21 cellular contexts compared by ENCODE assay signal in genomic region chr1:39220900-39221870, GRCh38. TPM values are rescaled to one million over a fixed set of nuclear protein-coding genes. Genes with fewer than 3 reads are reported as not detected.
DNase-seq lines count a peak whose midpoint lies in the region; ATAC-seq, FAIRE-seq and TF ChIP-seq lines count a peak whose summit lies in the region.
"Had no signal": no experiment of that assay in that cellular context is flagged by ENCODE, and none has a peak within 500 bp of the region (broad histone marks: within the 10 kb centered on the region; RNA-seq: fewer than 3 reads in every experiment).

No MANE protein-coding gene starts in this region.

- H3K79me2 ChIP-seq in hepatocyte: peaks cover 89% of the 10 kb centered on the region

- H3K9me2 ChIP-seq in hepatocyte (replicated peaks; ENCODE audit: insufficient read depth): no peaks in the 10 kb centered on the region

- H3K9me3 ChIP-seq in RWPE2 (ENCODE audit: severe bottlenecking): no peaks in the 10 kb centered on the region
- H3K9me3 ChIP-seq in hepatocyte (ENCODE audit: low read depth): no peaks in the 10 kb centered on the region
- no peaks in the 10 kb centered on the region for H3K9me3 ChIP-seq in small intestine (ENCODE audit: control insufficient read depth, low read depth)
- H3K9me3 ChIP-seq: gastroesophageal sphincter, vagina had no signal

- peak overlapping the region in 1 of 2 donors; percentile 4 for H3K4me3 Mint-ChIP-seq in activated T-cell treated with anti-CD3 and anti-CD28 coated beads, Interleukin-2, amount 50 U/mL, for 72 hours
- H3K4me3 Mint-ChIP-seq in osteocyte (ENCODE audit: unreplicated experiment): no peak overlapping the region
- H3K4me3 Mint-ChIP-seq: nephron progenitor cell had no signal

- no peak for ATAC-seq in activated T-cell treated with anti-CD3 and anti-CD28 coated beads, Interleukin-2, amount 50 U/mL, for 72 hours (replicated peaks in 1 of 2)
- ATAC-seq in RWPE2 (ENCODE audit: low read depth) (peak; percentile 83), HG03175 (IDR thresholded peaks at IDR 0.05; ENCODE audit: unreplicated experiment) (no peak)
- ATAC-seq: gastroesophageal sphincter had no signal

- FAIRE-seq in small intestine (lab: Jason Lieb, UNC): no peak
- FAIRE-seq: TTC549 had no signal

- DNase-seq in activated T-cell treated with anti-CD3 and anti-CD28 coated beads, Interleukin-2, amount 50 U/mL, for 72 hours: no peak
- DNase-seq in activated T-cell treated with anti-CD3 and anti-CD28 coated beads for 4 hours (no peak), RWPE2 (ENCODE audit: low spot score) (no peak), hepatocyte (ENCODE audit: low spot score) (peak; percentile 28), small intestine (peak; percentile 41), GM20000 (ENCODE audit: low spot score) (no peak), osteocyte (ENCODE audit: extremely low spot score, unreplicated experiment) (no peak)
- DNase-seq: activated CD4-positive, alpha-beta T cell treated with anti-CD3 and anti-CD28 coated beads, Interleukin-2, amount 50 U/mL, for 1 hour; activated effector memory CD4-positive, alpha-beta T cell treated with anti-CD3 and anti-CD28 coated beads, Interleukin-2, amount 50 U/mL, for 16 hours; COR-L47; GOT3; mammary epithelial cell; MM.1S; NCI-H2029 treated with DMSO at 0.1 percent for 48 hours; NCI-H524; nephron progenitor cell; stimulated activated CD4-positive, alpha-beta T cell treated with anti-CD3 and anti-CD28 coated beads, Interleukin-15, amount 100 ng/mL, for 24 hours had no signal

- H4K20me1 ChIP-seq in hepatocyte (ENCODE audit: insufficient read depth, poor library complexity, severe bottlenecking): no peaks in the 10 kb centered on the region

- peaks cover 38% of the 10 kb centered on the region for H3K4me1 Mint-ChIP-seq in activated T-cell treated with anti-CD3 and anti-CD28 coated beads, Interleukin-2, amount 50 U/mL, for 72 hours (ENCODE audit: low read depth)
- peaks cover 27% of the 10 kb centered on the region for H3K4me1 Mint-ChIP-seq in osteocyte (ENCODE audit: unreplicated experiment)

- H3K36me3 ChIP-seq in RWPE2 (ENCODE audit: low read depth) (no peaks in the 10 kb centered on the region), hepatocyte (replicated peaks; ENCODE audit: insufficient read depth, low read depth) (no peaks in the 10 kb centered on the region), small intestine (ENCODE audit: control insufficient read depth in 2 of 2, insufficient read depth in 2 of 2, low read length in 2 of 2) (no peaks in the 10 kb centered on the region)
- H3K36me3 ChIP-seq: gastroesophageal sphincter, vagina had no signal

- TF ChIP-seq CTCF in RWPE2 (IDR thresholded peaks at IDR 0.05; ENCODE audit: poor library complexity, severe bottlenecking) (no peak), hepatocyte (IDR thresholded peaks at IDR 0.05; ENCODE audit: poor library complexity) (no peak), GM20000 (IDR thresholded peaks at IDR 0.05; ENCODE audit: extremely low read depth, missing control alignments) (no peak), osteocyte (IDR thresholded peaks at IDR 0.05) (no peak)

- no peak overlapping the region for H2AFZ ChIP-seq in hepatocyte

- H3K4me3 ChIP-seq in RWPE2 (ENCODE audit: severe bottlenecking): no peak overlapping the region
- H3K4me3 ChIP-seq in hepatocyte: no peak overlapping the region
- no peak overlapping the region for H3K4me3 ChIP-seq in small intestine (ENCODE audit: low read depth in 1 of 2, low read length in 2 of 2)
- H3K4me3 ChIP-seq: gastroesophageal sphincter, vagina had no signal

- peak overlapping the region; percentile 14 for H3K27ac Mint-ChIP-seq in activated T-cell treated with anti-CD3 and anti-CD28 coated beads, Interleukin-2, amount 50 U/mL, for 72 hours
- H3K27ac Mint-ChIP-seq in osteocyte (ENCODE audit: unreplicated experiment): no peak overlapping the region
- H3K27ac Mint-ChIP-seq: nephron progenitor cell had no signal

- peaks cover 10 to 12% of the 10 kb centered on the region in 2 donors for H3K36me3 Mint-ChIP-seq in activated T-cell treated with anti-CD3 and anti-CD28 coated beads, Interleukin-2, amount 50 U/mL, for 72 hours (ENCODE audit: insufficient read depth in 2 of 2)
- H3K36me3 Mint-ChIP-seq in osteocyte (ENCODE audit: unreplicated experiment): no peaks in the 10 kb centered on the region

- H3K4me2 ChIP-seq in hepatocyte: peak overlapping the region; percentile 53

- WGBS in hepatocyte (ENCODE audit: low lambda C conversion rate, missing lambda C conversion rate): 54% methylated on average over 10 of the region's 10 CpGs
- 33 to 71% (median 53%) methylated on average over 10 of the region's 10 CpGs for WGBS in small intestine, 3 donors

- peaks cover 2% of the 10 kb centered on the region in 2 donors for H3K9me3 Mint-ChIP-seq in activated T-cell treated with anti-CD3 and anti-CD28 coated beads, Interleukin-2, amount 50 U/mL, for 72 hours
- H3K9me3 Mint-ChIP-seq in osteocyte (ENCODE audit: unreplicated experiment): no peaks in the 10 kb centered on the region
- H3K9me3 Mint-ChIP-seq: nephron progenitor cell had no signal

- no peaks in the 10 kb centered on the region for H3K27me3 Mint-ChIP-seq in activated T-cell treated with anti-CD3 and anti-CD28 coated beads, Interleukin-2, amount 50 U/mL, for 72 hours (ENCODE audit: low read depth)
- no peaks in the 10 kb centered on the region for H3K27me3 Mint-ChIP-seq in osteocyte (ENCODE audit: unreplicated experiment)

- H3K27me3 ChIP-seq in RWPE2 (ENCODE audit: insufficient read depth, poor library complexity, severe bottlenecking) (no peaks in the 10 kb centered on the region), hepatocyte (no peaks in the 10 kb centered on the region), small intestine (ENCODE audit: control insufficient read depth in 2 of 2, insufficient read depth in 2 of 2, low read length in 2 of 2) (no peaks in the 10 kb centered on the region)
- H3K27me3 ChIP-seq: gastroesophageal sphincter, vagina had no signal

- peaks cover 2% of the 10 kb centered on the region for H3K4me1 ChIP-seq in RWPE2 (ENCODE audit: insufficient read depth, poor library complexity, severe bottlenecking)
- peaks cover 4% of the 10 kb centered on the region for H3K4me1 ChIP-seq in hepatocyte (ENCODE audit: insufficient read depth)
- peaks cover 2 to 6% of the 10 kb centered on the region in 2 donors for H3K4me1 ChIP-seq in small intestine (ENCODE audit: control insufficient read depth in 2 of 2, insufficient read depth in 1 of 2, low read depth in 1 of 2, low read length in 1 of 2)

- no peak overlapping the region for H3K27ac ChIP-seq in RWPE2 (ENCODE audit: poor library complexity, severe bottlenecking)
- peak overlapping the region; percentile 51 for H3K27ac ChIP-seq in hepatocyte
- peak overlapping the region in 1 of 2 donors; percentile 11 for H3K27ac ChIP-seq in small intestine (ENCODE audit: low read depth in 1 of 2, low read length in 1 of 2)
- H3K27ac ChIP-seq: gastroesophageal sphincter, vagina had no signal

RNA-seq across cellular contexts. Expression of gene MACF1, which starts 16.7 kb away (rescaled TPM):
- 100 to 1,000 TPM; 169 to 292 TPM for total RNA-seq in activated T-cell treated with anti-CD3 and anti-CD28 coated beads, Interleukin-2, amount 50 U/mL, for 72 hours
- total RNA-seq in hepatocyte (136 TPM in 2 replicates), osteocyte (431 and 452 TPM in 2 replicates)
- polyA plus RNA-seq in hepatocyte (47.1 and 60.1 TPM in 2 replicates), small intestine (10 to 100 TPM; 18.1 to 47.8 (median 21.3) TPM)

Comparison
In these comparisons a context has a peak if more than half of its experiments do, and no peak if none do; other contexts are left out.
1. DNase-seq: peak in hepatocyte (single experiment) and small intestine (single experiment); none in activated T-cell treated with anti-CD3 and anti-CD28 coated beads, Interleukin-2, amount 50 U/mL, for 72 hours (0 of 2), activated T-cell treated with anti-CD3 and anti-CD28 coated beads for 4 hours (single experiment), RWPE2 (single experiment), GM20000 (single experiment) and osteocyte (single experiment).